Comparison of ENCODE assay signal across 8 cellular contexts in genomic region chr9:125200216-125201047, GRCh38. TPM values are rescaled to one million over a fixed set of nuclear protein-coding genes. Genes with fewer than 3 reads are reported as not detected.
DNase-seq lines count a peak whose midpoint lies in the region; ATAC-seq and TF ChIP-seq lines count a peak whose summit lies in the region.

Gene RABEPK, plus strand, starts transcription at chr9:125200542. Its CDS starts 2,472 bp downstream, at chr9:125203014.

- no peaks in the 10 kb centered on the region for H3K9me3 ChIP-seq in AG04450 (ENCODE audit: control insufficient read depth, insufficient read depth, low read length)

- POLR2A ChIA-PET in AG04450 (lab: Yijun Ruan, JAX): interaction anchor here (0.7 to 2.0 kb wide), 5 partner anchors 10 to 1758 kb away, joined by 3 to 20 read pairs (median 6); partner anchors contain the start of gene HSPA5

- peak; percentile 99 for ATAC-seq in GM18907 (IDR thresholded peaks at IDR 0.05; ENCODE audit: unreplicated experiment)
- peak; percentile 96 for ATAC-seq in HG03159 (IDR thresholded peaks at IDR 0.05; ENCODE audit: unreplicated experiment)

- peak within 1 kb of the TSS; percentile 85 for H3K4me3 ChIP-seq in AG04450 (ENCODE audit: low read depth, low read length)

- peak within 1 kb of the TSS; percentile 90 for H3K27ac ChIP-seq in AG04450 (ENCODE audit: low read depth, low read length)

- no peaks in the 10 kb centered on the region for H3K27me3 ChIP-seq in AG04450 (ENCODE audit: control insufficient read depth, insufficient read depth, low read length)

- CTCF ChIA-PET in AG04450 (lab: Charles Lee): interaction anchor here (0.6 kb wide), 1 partner anchor 135 kb away, joined by 3 read pairs; no protein-coding TSS in a partner anchor

- DNase-seq in AG04450 (ENCODE audit: low read depth, low spot score) (peak; percentile 90), NCI-H2227 treated with DMSO at 0.1 percent for 48 hours (lab: John Stamatoyannopoulos, UW) (peak; percentile 84), iris pigment epithelial cell (ENCODE audit: low read depth) (peak; percentile 97)
- peak; percentile 78 to 87 (median 82) for DNase-seq in activated CD4-positive, CD25-positive, alpha-beta regulatory T cell (lab: John Stamatoyannopoulos, UW)
- DNase-seq in central memory CD4-positive, alpha-beta T cell: peak; percentile 83
- peak; percentile 92 for DNase-seq in stimulated activated CD4-positive, alpha-beta T cell treated with anti-CD3 and anti-CD28 coated beads, Interleukin-12 subunit alpha, Interleukin-12 subunit beta, amount 100 ng/mL, for 4 hours

- no peak for TF ChIP-seq CTCF in AG04450 (IDR thresholded peaks at IDR 0.05; ENCODE audit: low read depth, low read length)

RNA-seq across cellular contexts. Expression of gene RABEPK, which starts in this region (rescaled TPM):
- polyA plus RNA-seq in AG04450 (2011; rRNA removed): 45.5 and 45.8 TPM in 2 replicates
- 22.8 and 25.8 TPM in 2 replicates for polyA minus RNA-seq in AG04450 (2011; rRNA and poly(A)+ RNA removed)

Comparison
In these comparisons a context has a peak if more than half of its experiments do, and no peak if none do; other contexts are left out.
1. Peak in every context shown above with its lines: DNase-seq, ATAC-seq, H3K4me3 ChIP-seq and H3K27ac ChIP-seq.